In genomic region chr10:82742478-82742877, GRCh38 we compare ENCODE assay signal across 12 cellular contexts.
DNase-seq lines count a peak whose midpoint lies in the region; ATAC-seq and TF ChIP-seq lines count a peak whose summit lies in the region.
"Had no signal": no experiment of that assay in that cellular context is flagged by ENCODE, and none has a peak within 500 bp of the region (broad histone marks: within the 10 kb centered on the region; RNA-seq: fewer than 3 reads in every experiment).

No MANE protein-coding gene starts in this region.

- H3K36me3 Mint-ChIP-seq in WTC11 (no peaks in the 10 kb centered on the region), type B pancreatic cell (no peaks in the 10 kb centered on the region)

- H3K4me1 Mint-ChIP-seq in WTC11 (peaks cover 24% of the 10 kb centered on the region), type B pancreatic cell (ENCODE audit: unreplicated experiment) (peaks cover 11% of the 10 kb centered on the region)

- H3K27me3 Mint-ChIP-seq in WTC11 (ENCODE audit: low read depth) (no peaks in the 10 kb centered on the region), type B pancreatic cell (no peaks in the 10 kb centered on the region)

- POLR2A ChIA-PET in WTC11 (lab: Charles Lee), result no interaction called here

- intact Hi-C loops in sciatic nerve (cut with DNase I), result no loop called here

- TF ChIP-seq CTCF in WTC11 (IDR thresholded peaks at IDR 0.05) (no peak), type B pancreatic cell (conservative IDR thresholded peaks at IDR 0.05) (no peak)

- no peaks in the 10 kb centered on the region for H3K9me3 Mint-ChIP-seq in WTC11
- H3K9me3 Mint-ChIP-seq in type B pancreatic cell, result no peaks in the 10 kb centered on the region

- peak; percentile 9 for DNase-seq in SIG-M5 treated with dmso at 0.1 percent for 504 hours (lab: John Stamatoyannopoulos, UW; ENCODE audit: unreplicated experiment)
- no peak for DNase-seq in SIG-M5 (lab: John Stamatoyannopoulos, UW)
- DNase-seq in WTC11 (ENCODE audit: low spot score), result no peak
- peak; percentile 69 for DNase-seq in foreskin melanocyte
- DNase-seq in nucleus accumbens (lab: John Stamatoyannopoulos, UW), result no peak
- DNase-seq in type B pancreatic cell (ENCODE audit: extremely low spot score, unreplicated experiment), result no peak
- DNase-seq in sciatic nerve (ENCODE audit: low spot score), result no peak
- DNase-seq: 8988T, DMS79, HCEC 1CT, Karpas-422 had no signal

- CTCF ChIA-PET in WTC11 (lab: Charles Lee), result no interaction called here

- H3K4me3 Mint-ChIP-seq in WTC11 (no peak overlapping the region), type B pancreatic cell (no peak overlapping the region)

- peak; percentile 23 for ATAC-seq in WTC11
- ATAC-seq in GM19023 (IDR thresholded peaks at IDR 0.05; ENCODE audit: unreplicated experiment), result no peak
- ATAC-seq in sciatic nerve, result no peak

- H3K27ac Mint-ChIP-seq in WTC11 (no peak overlapping the region), type B pancreatic cell (no peak overlapping the region)

TF ChIP-seq in WTC11, 78 proteins besides CTCF, POLR2A, EP300 and RAD21:
- TF ChIP-seq IRF2 (CRISPR knock-in tag; IDR thresholded peaks at IDR 0.05; ENCODE audit: borderline replicate concordance, low read depth), result no peak

Comparison
In these comparisons a context has a peak if more than half of its experiments do, and no peak if none do; other contexts are left out.
1. DNase-seq: peak in SIG-M5 treated with dmso at 0.1 percent for 504 hours (single experiment) and foreskin melanocyte (single experiment); none in SIG-M5 (single experiment), WTC11 (single experiment), nucleus accumbens (0 of 56), type B pancreatic cell (single experiment) and sciatic nerve (single experiment).